ENCODE assay signal across 13 cellular contexts in genomic region chr11:64998690-64999431, GRCh38. TPM values are rescaled to one million over a fixed set of nuclear protein-coding genes. Genes with fewer than 3 reads are reported as not detected.
DNase-seq lines count a peak whose midpoint lies in the region; ATAC-seq and TF ChIP-seq lines count a peak whose summit lies in the region.
"Had no signal": no experiment of that assay in that cellular context is flagged by ENCODE, and none has a peak within 500 bp of the region (broad histone marks: within the 10 kb centered on the region; RNA-seq: fewer than 3 reads in every experiment).

No MANE protein-coding gene starts in this region.

- intact Hi-C loops in left colon (cut with DNase I, micrococcal nuclease) (no loop called here), upper lobe of right lung (cut with DNase I) (loop anchor here (10.0 kb wide), 1 partner anchor 74 kb away; the partner anchor contains the start of gene PPP2R5B)

- H3K27ac ChIP-seq in AG04450 (ENCODE audit: low read depth, low read length) (peak overlapping the region; percentile 2), Peyer's patch (peak overlapping the region in 3 of 4 donors; percentile 33 to 92 (median 89)), upper lobe of right lung (no peak overlapping the region)
- H3K27ac ChIP-seq: foreskin keratinocyte, left ventricle myocardium inferior, psoas muscle had no signal

- DNase-seq in AG04450 (ENCODE audit: low read depth, low spot score), result no peak
- DNase-seq in DMS53 (lab: John Stamatoyannopoulos, UW), result peak; percentile 68
- DNase-seq in Peyer's patch, result peak in 2 of 3 donors; percentile 79 to 81
- DNase-seq in left colon, result peak; percentile 69 to 85
- no peak for DNase-seq in retina
- no peak for DNase-seq in NCI-H1092 (lab: John Stamatoyannopoulos, UW)
- no peak for DNase-seq in upper lobe of right lung
- DNase-seq: foreskin keratinocyte, left ventricle myocardium inferior, NCI-H1694, psoas muscle had no signal

- CTCF ChIA-PET in AG04450 (lab: Charles Lee), result interaction anchor here (0.7 to 1.4 kb wide), 3 partner anchors 10 to 15 kb away, joined by 3 to 8 read pairs (median 5); partner anchors contain the start of gene ARL2

- H3K4me1 ChIP-seq in Peyer's patch, result peaks cover 0 to 46% (median 2%) of the 10 kb centered on the region in 4 donors
- H3K4me1 ChIP-seq in upper lobe of right lung, result peaks cover 21% of the 10 kb centered on the region
- H3K4me1 ChIP-seq: foreskin keratinocyte had no signal

- peak in 1 of 2 donors; percentile 64 for TF ChIP-seq POLR2A in Peyer's patch (IDR thresholded peaks at IDR 0.05)

- POLR2A ChIA-PET in AG04450 (lab: Yijun Ruan, JAX), result no interaction called here

- ATAC-seq in left colon, result peak; percentile 80
- ATAC-seq in GM18517 (IDR thresholded peaks at IDR 0.05; ENCODE audit: unreplicated experiment), result no peak
- no peak for ATAC-seq in upper lobe of right lung
- ATAC-seq: foreskin keratinocyte, psoas muscle had no signal

- H3K9me3 ChIP-seq in AG04450 (ENCODE audit: control insufficient read depth, insufficient read depth, low read length), result no peaks in the 10 kb centered on the region
- H3K9me3 ChIP-seq in Peyer's patch, result no peaks in the 10 kb centered on the region
- H3K9me3 ChIP-seq in upper lobe of right lung, result no peaks in the 10 kb centered on the region
- H3K9me3 ChIP-seq: left ventricle myocardium inferior, psoas muscle, tibial nerve had no signal

- no peak overlapping the region for H3K4me3 ChIP-seq in AG04450 (ENCODE audit: low read depth, low read length)
- H3K4me3 ChIP-seq in Peyer's patch, result peak overlapping the region in 2 of 4 donors; percentile 15 to 17
- H3K4me3 ChIP-seq in upper lobe of right lung, result no peak overlapping the region
- H3K4me3 ChIP-seq: left ventricle myocardium inferior, psoas muscle, tibial nerve had no signal

- TF ChIP-seq CTCF in AG04450 (IDR thresholded peaks at IDR 0.05; ENCODE audit: low read depth, low read length) (no peak), Peyer's patch (IDR thresholded peaks at IDR 0.05) (no peak), upper lobe of right lung (IDR thresholded peaks at IDR 0.05) (no peak)

- no peaks in the 10 kb centered on the region for H3K36me3 ChIP-seq in Peyer's patch
- no peaks in the 10 kb centered on the region for H3K36me3 ChIP-seq in upper lobe of right lung
- H3K36me3 ChIP-seq: left ventricle myocardium inferior, tibial nerve had no signal

- H3K27me3 ChIP-seq in AG04450 (ENCODE audit: control insufficient read depth, insufficient read depth, low read length) (no peaks in the 10 kb centered on the region), Peyer's patch (no peaks in the 10 kb centered on the region), upper lobe of right lung (no peaks in the 10 kb centered on the region)
- H3K27me3 ChIP-seq: foreskin keratinocyte, tibial nerve had no signal

RNA-seq across cellular contexts. Expression of gene BATF2, which starts 2.1 kb away (rescaled TPM):
- polyA plus RNA-seq in AG04450 (2011; rRNA removed), result 1.5 and 2.1 TPM in 2 replicates
- polyA minus RNA-seq in AG04450 (2011; rRNA and poly(A)+ RNA removed), result 1.4 and 2.1 TPM in 2 replicates
- total RNA-seq in Peyer's patch (10 to 100 TPM in 3 of 4 donors, 1 to 10 TPM in 1; 5.0 to 12.0 (median 11.2) TPM), left colon (10 to 100 TPM; 17.4 to 17.6 TPM), upper lobe of right lung (7.5 TPM)

RNA-seq across cellular contexts. Expression of gene ARL2, which starts 15.1 kb away (rescaled TPM):
- 60.7 and 76.5 TPM in 2 replicates for polyA plus RNA-seq in AG04450 (2011; rRNA removed)
- polyA minus RNA-seq in AG04450 (2011; rRNA and poly(A)+ RNA removed), result 23.3 and 24.2 TPM in 2 replicates
- total RNA-seq in Peyer's patch (100 to 1,000 TPM in 1 of 4 donors, 10 to 100 TPM in 3; 64.4 to 103 (median 77.2) TPM), left colon (10 to 100 TPM; 59.1 to 60.3 TPM), upper lobe of right lung (84.4 TPM)

RNA-seq across cellular contexts. Expression of gene MAJIN, which starts 27.0 kb away (rescaled TPM):
- polyA plus RNA-seq in AG04450 (2011; rRNA removed), result not detected in 2 replicates
- 0.09 TPM in 1 of 2 replicates, not detected in the other for polyA minus RNA-seq in AG04450 (2011; rRNA and poly(A)+ RNA removed)
- total RNA-seq in Peyer's patch (not detected), left colon (not detected), upper lobe of right lung (not detected)
- total RNA-seq: left ventricle myocardium inferior, psoas muscle, tibial nerve had no signal
- polyA plus RNA-seq: foreskin keratinocyte, psoas muscle had no signal

RNA-seq across cellular contexts. Expression of gene SNX15, which starts 28.4 kb away (rescaled TPM):
- polyA plus RNA-seq in AG04450 (2011; rRNA removed), result 8.0 and 10.5 TPM in 2 replicates
- polyA minus RNA-seq in AG04450 (2011; rRNA and poly(A)+ RNA removed), result 1.3 and 3.6 TPM in 2 replicates
- 10 to 100 TPM; 15.7 to 39.0 (median 27.3) TPM for total RNA-seq in Peyer's patch
- total RNA-seq in left colon, result 10 to 100 TPM; 38.9 to 41.4 TPM
- 27.1 TPM for total RNA-seq in upper lobe of right lung

RNA-seq across cellular contexts. Expression of gene SAC3D1, which starts 42.1 kb away (rescaled TPM):
- polyA plus RNA-seq in AG04450 (2011; rRNA removed), result 4.5 and 5.3 TPM in 2 replicates
- polyA minus RNA-seq in AG04450 (2011; rRNA and poly(A)+ RNA removed), result 2.3 and 3.3 TPM in 2 replicates
- total RNA-seq in Peyer's patch (10 to 100 TPM; 10.9 to 21.5 (median 13.9) TPM), left colon (10 to 100 TPM; 11.1 to 11.6 TPM), upper lobe of right lung (10.2 TPM)

Comparison
In these comparisons a context has a peak if more than half of its experiments do, and no peak if none do; other contexts are left out.
1. DNase-seq: peak in DMS53 (single experiment), Peyer's patch (2 of 3) and left colon (2 of 2); none in AG04450 (single experiment), retina (single experiment), NCI-H1092 (single experiment) and upper lobe of right lung (single experiment).